19 cellular contexts compared by ENCODE assay signal in the genomic region with DNA sequence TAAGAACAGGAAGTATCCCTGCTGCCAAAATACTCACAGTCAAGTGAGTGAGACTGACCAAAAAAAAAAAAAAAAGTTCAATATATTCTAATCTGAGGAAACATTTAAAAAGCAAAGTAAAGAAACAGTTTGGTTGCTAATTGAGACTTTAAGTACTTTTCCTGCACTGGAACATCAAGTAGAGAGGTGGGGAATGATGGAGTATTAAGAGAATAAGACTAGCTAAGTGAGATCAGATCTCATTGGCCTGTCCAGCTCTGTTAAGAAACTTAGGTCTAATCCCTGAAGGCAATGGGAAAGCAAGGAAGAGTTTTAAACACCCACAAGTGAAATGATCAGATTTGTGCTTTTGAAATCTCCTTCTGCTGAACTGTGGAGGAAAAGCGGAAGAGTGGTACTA. TPM values are rescaled to one million over a fixed set of nuclear protein-coding genes. Genes with fewer than 3 reads are reported as not detected.
DNase-seq lines count a peak whose midpoint lies in the region; ATAC-seq and TF ChIP-seq lines count a peak whose summit lies in the region.
"Had no signal": no experiment of that assay in that cellular context is flagged by ENCODE, and none has a peak within 500 bp of the region (broad histone marks: within the 10 kb centered on the region; RNA-seq: fewer than 3 reads in every experiment).

No MANE protein-coding gene starts in this region.

- peaks cover 2% of the 10 kb centered on the region for H3K36me3 Mint-ChIP-seq in activated naive CD8-positive, alpha-beta T cell treated with anti-CD3 and anti-CD28 coated beads for 36 hours
- H3K36me3 Mint-ChIP-seq: CD14-positive monocyte; CD4-positive, alpha-beta memory T cell had no signal

- H3K27me3 Mint-ChIP-seq in activated naive CD8-positive, alpha-beta T cell treated with anti-CD3 and anti-CD28 coated beads for 36 hours, result no peaks in the 10 kb centered on the region
- H3K27me3 Mint-ChIP-seq: CD4-positive, alpha-beta memory T cell had no signal

- no peak overlapping the region for H3K4me3 Mint-ChIP-seq in activated naive CD8-positive, alpha-beta T cell treated with anti-CD3 and anti-CD28 coated beads for 36 hours
- H3K4me3 Mint-ChIP-seq: CD14-positive monocyte; CD4-positive, alpha-beta memory T cell; HFFc6 had no signal

- H3K9me3 ChIP-seq in left ventricle myocardium inferior (replicated peaks) (no peaks in the 10 kb centered on the region), ascending aorta (peaks cover 0 to 1% of the 10 kb centered on the region in 2 donors), lower lobe of right lung (no peaks in the 10 kb centered on the region)
- H3K9me3 ChIP-seq: A549, BLaER1 had no signal

- peaks cover 28% of the 10 kb centered on the region for H3K4me1 ChIP-seq in left ventricle myocardium inferior
- H3K4me1 ChIP-seq in ascending aorta, result peaks cover 0 to 19% of the 10 kb centered on the region in 2 donors
- peaks cover 26% of the 10 kb centered on the region for H3K4me1 ChIP-seq in lower lobe of right lung

- H3K4me3 ChIP-seq in left ventricle myocardium inferior (no peak overlapping the region), ascending aorta (no peak overlapping the region), lower lobe of right lung (no peak overlapping the region)
- H3K4me3 ChIP-seq: A549, BLaER1 had no signal

- TF ChIP-seq CTCF in left ventricle myocardium inferior (IDR thresholded peaks at IDR 0.05; ENCODE audit: borderline replicate concordance) (no peak), ascending aorta (IDR thresholded peaks at IDR 0.05) (no peak), lower lobe of right lung (IDR thresholded peaks at IDR 0.05) (no peak)

- intact Hi-C loops in left ventricle myocardium inferior (cut with micrococcal nuclease), result no loop called here
- intact Hi-C loops in left ventricle myocardium superior (cut with micrococcal nuclease), result no loop called here
- intact Hi-C loops in ascending aorta (cut with DNase I), result no loop called here
- intact Hi-C loops in lower lobe of right lung (cut with DNase I), result no loop called here

- peaks cover 7% of the 10 kb centered on the region for H3K36me3 ChIP-seq in left ventricle myocardium inferior
- H3K36me3 ChIP-seq in ascending aorta, result peaks cover 0 to 5% of the 10 kb centered on the region in 2 donors
- no peaks in the 10 kb centered on the region for H3K36me3 ChIP-seq in lower lobe of right lung
- H3K36me3 ChIP-seq: BLaER1 had no signal

- ATAC-seq in left ventricle myocardium superior (no peak), lower lobe of right lung (peak in 1 of 2 donors; percentile 63), HG03457 (IDR thresholded peaks at IDR 0.05; ENCODE audit: unreplicated experiment) (no peak)
- ATAC-seq: A549, HCT116 had no signal

- H3K27ac ChIP-seq in left ventricle myocardium inferior (replicated peaks), result peak overlapping the region; percentile 7
- peak overlapping the region; percentile 2 to 38 for H3K27ac ChIP-seq in ascending aorta
- peak overlapping the region; percentile 37 for H3K27ac ChIP-seq in lower lobe of right lung
- H3K27ac ChIP-seq: 22Rv1, A549, BLaER1, HL-60 had no signal

- H3K27ac Mint-ChIP-seq in activated naive CD8-positive, alpha-beta T cell treated with anti-CD3 and anti-CD28 coated beads for 36 hours, result no peak overlapping the region
- H3K27ac Mint-ChIP-seq: CD14-positive monocyte; CD4-positive, alpha-beta memory T cell; HFFc6 had no signal

- DNase-seq in left ventricle myocardium inferior, result no peak
- DNase-seq in left ventricle myocardium superior, result no peak
- DNase-seq in ascending aorta (ENCODE audit: low spot score in 2 of 2), result no peak
- no peak for DNase-seq in lower lobe of right lung
- DNase-seq in DMS114 treated with DMSO at 0.1 percent for 48 hours (lab: John Stamatoyannopoulos, UW; ENCODE audit: unreplicated experiment), result no peak
- no peak for DNase-seq in activated naive CD8-positive, alpha-beta T cell treated with anti-CD3 and anti-CD28 coated beads for 36 hours
- DNase-seq: CD4-positive, alpha-beta memory T cell; DMS79 treated with DMSO at 0.1 percent for 48 hours; GF-D8; GOT3; H7; HFFc6 had no signal

- peaks cover 20% of the 10 kb centered on the region for H3K4me1 Mint-ChIP-seq in activated naive CD8-positive, alpha-beta T cell treated with anti-CD3 and anti-CD28 coated beads for 36 hours

- H3K27me3 ChIP-seq in left ventricle myocardium inferior (ENCODE audit: low read depth) (no peaks in the 10 kb centered on the region), ascending aorta (no peaks in the 10 kb centered on the region), lower lobe of right lung (ENCODE audit: low read depth) (no peaks in the 10 kb centered on the region)
- H3K27me3 ChIP-seq: BLaER1 had no signal

- H3K9me3 Mint-ChIP-seq in activated naive CD8-positive, alpha-beta T cell treated with anti-CD3 and anti-CD28 coated beads for 36 hours, result no peaks in the 10 kb centered on the region
- H3K9me3 Mint-ChIP-seq: CD4-positive, alpha-beta memory T cell; HFFc6 had no signal

RNA-seq across cellular contexts. Expression of gene MAP4K3, which starts 27.8 kb away (rescaled TPM):
- total RNA-seq in left ventricle myocardium inferior, result 37.1 TPM
- 31.4 TPM for total RNA-seq in left ventricle myocardium superior
- total RNA-seq in ascending aorta, result 34.1 TPM
- 42.9 TPM for total RNA-seq in lower lobe of right lung
- 1 to 10 TPM; 6.4 to 6.7 TPM for total RNA-seq in activated naive CD8-positive, alpha-beta T cell treated with anti-CD3 and anti-CD28 coated beads for 36 hours
